ENCODE assay signal across 34 cellular contexts in the genomic region with DNA sequence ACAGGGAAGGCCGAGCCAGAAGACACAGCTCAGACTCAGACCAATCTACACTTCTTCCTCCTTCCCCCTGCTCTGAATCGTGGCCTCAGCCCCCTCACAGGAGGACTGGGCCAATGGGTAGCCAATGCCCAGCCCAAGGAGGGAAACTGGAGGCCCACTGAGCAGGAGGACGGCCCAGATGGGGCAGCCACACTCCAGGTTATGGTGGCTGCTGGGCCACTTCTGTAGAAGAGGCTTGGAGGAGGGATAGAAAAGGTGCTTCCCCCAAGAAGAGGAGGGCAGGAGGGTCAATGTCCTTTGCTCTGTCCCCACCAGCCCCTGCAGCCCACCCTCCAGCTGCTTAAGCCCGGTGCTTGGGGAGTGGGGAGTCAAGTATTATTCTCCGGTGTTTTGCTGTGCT.
"Had no signal": no experiment of that assay in that cellular context is flagged by ENCODE, and none has a peak within 500 bp of the region (broad histone marks: within the 10 kb centered on the region; RNA-seq: fewer than 3 reads in every experiment).

No MANE protein-coding gene starts in this region.

- H3K4me1 Mint-ChIP-seq: activated B cell treated with CpG ODN at 0.5 μM for 24 hours; activated naive CD8-positive, alpha-beta T cell treated with anti-CD3 and anti-CD28 coated beads, Interleukin-2, amount 10 ng/mL, durations not matched to agents 7 days and 5 days; activated T-helper 17 cell treated with anti-CD3 and anti-CD28 coated beads, Interleukin-2, amount 50 U/mL, for 72 hours; central memory CD8-positive, alpha-beta T cell; T-helper 17 cell had no signal

- H3K27ac ChIP-seq: brain microvascular endothelial cell, coronary artery, dorsolateral prefrontal cortex, esophagus muscularis mucosa, foreskin keratinocyte, gastrocnemius medialis, WERI-Rb-1 had no signal

- H3K36me3 Mint-ChIP-seq: activated naive CD8-positive, alpha-beta T cell treated with anti-CD3 and anti-CD28 coated beads, Interleukin-2, amount 10 ng/mL, durations not matched to agents 7 days and 5 days had no signal

- H3K4me3 Mint-ChIP-seq: activated B cell treated with CpG ODN at 0.5 μM for 24 hours; activated CD8-positive, alpha-beta T cell treated with anti-CD3 and anti-CD28 coated beads for 36 hours; activated naive CD8-positive, alpha-beta T cell treated with anti-CD3 and anti-CD28 coated beads, Interleukin-2, amount 10 ng/mL, durations not matched to agents 7 days and 5 days; activated T-cell treated with anti-CD3 and anti-CD28 coated beads, Interleukin-2, amount 50 U/mL, for 4 hours; activated T-helper 17 cell treated with anti-CD3 and anti-CD28 coated beads, Interleukin-2, amount 50 U/mL, for 72 hours; central memory CD8-positive, alpha-beta T cell; dendritic cell treated with granulocyte-macrophage colony-stimulating factor and Interleukin-4, amounts not matched to agents 40 ng/mL and 50 ng/mL, for 4 days; endodermal cell; T-helper 17 cell; T-helper 2 cell treated with Interferon-gamma antibody and Interleukin-4, amounts not matched to agents 5 μg/mL and 100 μg/mL, for 36 hours had no signal

- H3K4me3 ChIP-seq: coronary artery, dorsolateral prefrontal cortex, esophagus muscularis mucosa, gastrocnemius medialis had no signal

- H3K36me3 ChIP-seq: brain microvascular endothelial cell, esophagus muscularis mucosa, gastrocnemius medialis, WERI-Rb-1 had no signal

- DNase-seq: activated B cell treated with CpG ODN at 0.5 μM for 24 hours; activated CD4-positive, alpha-beta T cell treated with anti-CD3 and anti-CD28 coated beads for 48 hours; activated CD4-positive, alpha-beta T cell treated with anti-CD3 and anti-CD28 coated beads, Interleukin-2, amount 50 U/mL, for 1 hour; activated CD4-positive, alpha-beta T cell treated with anti-CD3 and anti-CD28 coated beads, Interleukin-2, amount 50 U/mL, for 48 hours; activated CD8-positive, alpha-beta memory T cell treated with anti-CD3 and anti-CD28 coated beads for 24 hours; activated CD8-positive, alpha-beta T cell treated with anti-CD3 and anti-CD28 coated beads for 36 hours; activated effector memory CD4-positive, alpha-beta T cell treated with Interleukin-2 at 50 U/mL for 16 hours; activated gamma-delta T cell treated with Interleukin-2 at 50 U/mL for 16 hours; activated naive CD4-positive, alpha-beta T cell treated with anti-CD3 and anti-CD28 coated beads, Interleukin-2, amount 50 U/mL, for 16 hours; activated naive CD4-positive, alpha-beta T cell treated with Interleukin-2 at 50 U/mL for 16 hours; activated naive CD8-positive, alpha-beta T cell treated with anti-CD3 and anti-CD28 coated beads, Interleukin-2, amount 10 ng/mL, durations not matched to agents 7 days and 5 days; activated T-cell treated with anti-CD3 and anti-CD28 coated beads, Interleukin-2, amount 50 U/mL, for 4 hours; amniotic stem cell; anterior cingulate cortex; brain microvascular endothelial cell; effector memory CD4-positive, alpha-beta T cell; endodermal cell; erythroblast; foreskin keratinocyte; gastrocnemius medialis; T-helper 1 cell; T-helper 17 cell; T1000; WERI-Rb-1 had no signal

- H3K27ac Mint-ChIP-seq: activated B cell treated with CpG ODN at 0.5 μM for 24 hours; activated CD8-positive, alpha-beta T cell treated with anti-CD3 and anti-CD28 coated beads for 36 hours; activated naive CD8-positive, alpha-beta T cell treated with anti-CD3 and anti-CD28 coated beads, Interleukin-2, amount 10 ng/mL, durations not matched to agents 7 days and 5 days; activated T-helper 17 cell treated with anti-CD3 and anti-CD28 coated beads, Interleukin-2, amount 50 U/mL, for 72 hours; dendritic cell treated with granulocyte-macrophage colony-stimulating factor and Interleukin-4, amounts not matched to agents 40 ng/mL and 50 ng/mL, for 4 days; endodermal cell; T-helper 17 cell; T-helper 2 cell treated with Interferon-gamma antibody and Interleukin-4, amounts not matched to agents 5 μg/mL and 100 μg/mL, for 36 hours had no signal

- FAIRE-seq: astrocyte, bronchial epithelial cell had no signal

- H3K4me1 ChIP-seq: esophagus muscularis mucosa, foreskin keratinocyte, gastrocnemius medialis had no signal

- ATAC-seq: activated CD4-positive, CD25-positive, alpha-beta regulatory T cell treated with anti-CD3 and anti-CD28 coated beads, Interleukin-2, amount 50 U/mL, for 24 hours; activated CD8-positive, alpha-beta T cell treated with anti-CD3 and anti-CD28 coated beads for 36 hours; activated T-cell treated with anti-CD3 and anti-CD28 coated beads, Interleukin-2, amount 50 U/mL, for 4 hours; activated T-helper 17 cell treated with anti-CD3 and anti-CD28 coated beads, Interleukin-2, amount 50 U/mL, for 72 hours; foreskin keratinocyte; gastrocnemius medialis; T-helper 17 cell had no signal

- H3K27me3 ChIP-seq: brain microvascular endothelial cell had no signal

- H3K9me3 ChIP-seq: gastrocnemius medialis had no signal
